13 cellular contexts compared by ENCODE assay signal in the genomic region with DNA sequence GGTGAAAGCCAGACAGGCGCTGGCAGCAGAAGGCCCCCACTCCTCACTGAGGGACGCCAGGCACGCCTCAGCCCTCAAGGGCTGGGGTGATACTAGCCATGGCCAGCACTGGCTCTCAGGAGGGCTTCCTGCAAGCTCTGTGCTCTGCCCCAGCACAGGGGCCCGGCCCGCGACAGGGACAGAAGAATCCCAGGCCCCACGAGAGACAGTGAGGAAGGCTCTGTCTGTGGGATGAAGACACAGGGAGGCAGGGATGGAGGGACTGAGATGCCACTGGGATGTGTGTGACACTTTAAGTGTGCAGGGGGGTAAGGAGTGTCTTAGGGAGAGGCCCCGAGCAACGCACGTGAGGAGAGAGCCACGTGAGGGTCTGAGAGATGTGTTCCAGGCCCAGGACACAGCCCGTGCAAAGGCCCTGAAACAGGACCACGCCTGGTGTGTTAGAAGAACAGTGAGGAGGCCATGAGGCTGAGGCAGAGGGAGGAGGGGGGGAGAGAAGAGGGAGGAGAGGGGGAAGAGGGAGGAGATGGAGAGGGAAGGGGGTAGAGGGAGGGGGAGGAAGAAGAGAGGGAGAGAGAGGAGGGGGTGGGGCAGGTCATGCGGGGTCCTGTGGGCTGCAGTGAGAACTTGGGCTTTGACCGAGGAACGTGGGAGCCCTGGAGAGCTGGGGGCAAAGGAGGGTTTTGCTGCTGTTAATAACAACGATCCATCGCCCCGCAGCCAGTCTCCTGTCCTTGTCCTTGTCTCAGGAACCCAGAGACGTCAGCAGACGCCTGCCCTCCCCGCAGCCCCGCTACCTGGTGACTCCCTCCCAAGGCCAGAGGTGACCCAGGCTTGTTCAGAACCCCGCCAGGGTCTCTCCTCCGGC. TPM values are rescaled to one million over a fixed set of nuclear protein-coding genes. Genes with fewer than 3 reads are reported as not detected.
A peak's percentile ranks its signal among the peaks of the same experiment; 100 is the strongest.
DNase-seq lines count a peak whose midpoint lies in the region; ATAC-seq and TF ChIP-seq lines count a peak whose summit lies in the region.
"Had no signal": no experiment of that assay in that cellular context is flagged by ENCODE, and none has a peak within 500 bp of the region (broad histone marks: within the 10 kb centered on the region; RNA-seq: fewer than 3 reads in every experiment).

No MANE protein-coding gene starts in this region.

- H3K27ac Mint-ChIP-seq in activated naive CD8-positive, alpha-beta T cell treated with anti-CD3 and anti-CD28 coated beads for 36 hours: peak overlapping the region; percentile 81
- H3K27ac Mint-ChIP-seq in stimulated activated memory B cell treated with anti-CD40 and anti-IgM and Interleukin-4, amounts not matched to agents 10 μg/mL and 1 μg/mL and 100 μg/mL, for 72 hours: peak overlapping the region; percentile 12

- H3K27ac ChIP-seq in cardiac muscle cell: peak overlapping the region; percentile 80
- no peak overlapping the region for H3K27ac ChIP-seq in right atrium auricular region
- H3K27ac ChIP-seq: heart left ventricle, prostate gland had no signal

- H3K4me1 ChIP-seq in cardiac muscle cell (ENCODE audit: low read depth) (no peaks in the 10 kb centered on the region), right atrium auricular region (peaks cover 0 to 8% of the 10 kb centered on the region in 2 donors)

- no peak for ATAC-seq in stimulated activated memory B cell treated with anti-CD40 and anti-IgM and Interleukin-4, amounts not matched to agents 10 μg/mL and 1 μg/mL and 100 μg/mL, for 72 hours

- TF ChIP-seq CTCF in cardiac muscle cell (IDR thresholded peaks at IDR 0.05; ENCODE audit: low read depth, low read length): no peak
- no peak for TF ChIP-seq CTCF in right atrium auricular region (IDR thresholded peaks at IDR 0.05)

- no peaks in the 10 kb centered on the region for H3K27me3 ChIP-seq in cardiac muscle cell
- no peaks in the 10 kb centered on the region for H3K27me3 ChIP-seq in right atrium auricular region
- H3K27me3 ChIP-seq: heart left ventricle had no signal

- H3K36me3 ChIP-seq in cardiac muscle cell: peaks cover 46% of the 10 kb centered on the region
- H3K36me3 ChIP-seq in right atrium auricular region: peaks cover 85% of the 10 kb centered on the region

- H3K36me3 Mint-ChIP-seq in activated naive CD8-positive, alpha-beta T cell treated with anti-CD3 and anti-CD28 coated beads for 36 hours: peaks cover 52% of the 10 kb centered on the region
- H3K36me3 Mint-ChIP-seq in stimulated activated memory B cell treated with anti-CD40 and anti-IgM and Interleukin-4, amounts not matched to agents 10 μg/mL and 1 μg/mL and 100 μg/mL, for 72 hours: peaks cover 64% of the 10 kb centered on the region

- H3K9me3 Mint-ChIP-seq in activated naive CD8-positive, alpha-beta T cell treated with anti-CD3 and anti-CD28 coated beads for 36 hours: no peaks in the 10 kb centered on the region
- no peaks in the 10 kb centered on the region for H3K9me3 Mint-ChIP-seq in stimulated activated memory B cell treated with anti-CD40 and anti-IgM and Interleukin-4, amounts not matched to agents 10 μg/mL and 1 μg/mL and 100 μg/mL, for 72 hours

- H3K9me3 ChIP-seq in cardiac muscle cell (ENCODE audit: low read depth) (no peaks in the 10 kb centered on the region), right atrium auricular region (no peaks in the 10 kb centered on the region)
- H3K9me3 ChIP-seq: heart left ventricle, prostate gland had no signal

- peaks cover 7% of the 10 kb centered on the region for H3K4me1 Mint-ChIP-seq in activated naive CD8-positive, alpha-beta T cell treated with anti-CD3 and anti-CD28 coated beads for 36 hours
- peaks cover 51% of the 10 kb centered on the region for H3K4me1 Mint-ChIP-seq in stimulated activated memory B cell treated with anti-CD40 and anti-IgM and Interleukin-4, amounts not matched to agents 10 μg/mL and 1 μg/mL and 100 μg/mL, for 72 hours

- H3K27me3 Mint-ChIP-seq in activated naive CD8-positive, alpha-beta T cell treated with anti-CD3 and anti-CD28 coated beads for 36 hours: peaks cover 2% of the 10 kb centered on the region
- no peaks in the 10 kb centered on the region for H3K27me3 Mint-ChIP-seq in stimulated activated memory B cell treated with anti-CD40 and anti-IgM and Interleukin-4, amounts not matched to agents 10 μg/mL and 1 μg/mL and 100 μg/mL, for 72 hours

- no peak overlapping the region for H3K4me3 Mint-ChIP-seq in activated naive CD8-positive, alpha-beta T cell treated with anti-CD3 and anti-CD28 coated beads for 36 hours
- no peak overlapping the region for H3K4me3 Mint-ChIP-seq in stimulated activated memory B cell treated with anti-CD40 and anti-IgM and Interleukin-4, amounts not matched to agents 10 μg/mL and 1 μg/mL and 100 μg/mL, for 72 hours

- DNase-seq in cardiac muscle cell (ENCODE audit: low read depth in 1 of 2, low spot score in 1 of 2) (no peak), right atrium auricular region (ENCODE audit: low spot score) (no peak), NCI-H1694 (lab: John Stamatoyannopoulos, UW) (no peak), COLO829 (ENCODE audit: low spot score) (no peak)
- DNase-seq in activated naive CD8-positive, alpha-beta T cell treated with anti-CD3 and anti-CD28 coated beads for 36 hours: no peak
- DNase-seq: activated CD8-positive, alpha-beta memory T cell treated with anti-CD3 and anti-CD28 coated beads for 24 hours; effector memory CD4-positive, alpha-beta T cell; substantia nigra had no signal

- no peak overlapping the region for H3K4me3 ChIP-seq in cardiac muscle cell
- H3K4me3 ChIP-seq in right atrium auricular region: no peak overlapping the region
- H3K4me3 ChIP-seq: heart left ventricle, prostate gland had no signal

RNA-seq across cellular contexts. Expression of a gene that starts 7.2 kb away (rescaled TPM):
- 829 and 1,053 TPM in 2 replicates for total RNA-seq in cardiac muscle cell
- 982 and 1,206 TPM in 2 replicates for polyA plus RNA-seq in cardiac muscle cell
- total RNA-seq in right atrium auricular region: 100 to 1,000 TPM; 222 to 483 TPM
- total RNA-seq in activated naive CD8-positive, alpha-beta T cell treated with anti-CD3 and anti-CD28 coated beads for 36 hours: 1,000 to 10,000 TPM; 1,649 to 1,711 TPM

RNA-seq across cellular contexts. Expression of a gene that starts 16.4 kb away (rescaled TPM):
- 62.5 and 80.5 TPM in 2 replicates for total RNA-seq in cardiac muscle cell
- polyA plus RNA-seq in cardiac muscle cell: 60.1 and 61.9 TPM in 2 replicates
- 10 to 100 TPM; 10.3 to 12.6 TPM for total RNA-seq in right atrium auricular region
- 1 to 10 TPM; 1.5 to 3.2 TPM for total RNA-seq in activated naive CD8-positive, alpha-beta T cell treated with anti-CD3 and anti-CD28 coated beads for 36 hours

RNA-seq across cellular contexts. Expression of a gene that starts 16.9 kb away (rescaled TPM):
- total RNA-seq in cardiac muscle cell (59.1 and 90.7 TPM in 2 replicates), right atrium auricular region (10 to 100 TPM; 87.7 to 98.8 TPM)
- polyA plus RNA-seq in cardiac muscle cell: 134 and 173 TPM in 2 replicates
- 10 to 100 TPM; 44.6 to 53.5 TPM for total RNA-seq in activated naive CD8-positive, alpha-beta T cell treated with anti-CD3 and anti-CD28 coated beads for 36 hours

RNA-seq across cellular contexts. Expression of a gene that starts 22.7 kb away (rescaled TPM):
- total RNA-seq in cardiac muscle cell (125 and 151 TPM in 2 replicates), right atrium auricular region (10 to 100 TPM; 65.0 to 65.4 TPM)
- polyA plus RNA-seq in cardiac muscle cell: 110 TPM in 2 replicates
- 100 to 1,000 TPM; 277 to 287 TPM for total RNA-seq in activated naive CD8-positive, alpha-beta T cell treated with anti-CD3 and anti-CD28 coated beads for 36 hours

RNA-seq across cellular contexts. Expression of a gene that starts 23.2 kb away (rescaled TPM):
- 0.11 TPM in 1 of 2 replicates, not detected in the other for total RNA-seq in cardiac muscle cell
- not detected in 2 replicates for polyA plus RNA-seq in cardiac muscle cell
- not detected for total RNA-seq in right atrium auricular region
- not detected for total RNA-seq in activated naive CD8-positive, alpha-beta T cell treated with anti-CD3 and anti-CD28 coated beads for 36 hours
- total RNA-seq: heart left ventricle; lower leg skin; T-helper 2 cell treated with Interferon-gamma antibody and Interleukin-4, amounts not matched to agents 100 ng/mL and 5 ng/mL, for 36 hours had no signal
- polyA plus RNA-seq: heart left ventricle had no signal
